ENCODE assay signal across 8 cellular contexts in genomic region chr20:10469599-10469998, GRCh38. TPM values are rescaled to one million over a fixed set of nuclear protein-coding genes. Genes with fewer than 3 reads are reported as not detected.
DNase-seq lines count a peak whose midpoint lies in the region; ATAC-seq and TF ChIP-seq lines count a peak whose summit lies in the region.

No MANE protein-coding gene starts in this region.

- TF ChIP-seq POLR2A in upper lobe of left lung (IDR thresholded peaks at IDR 0.05), result no peak

- H3K4me3 ChIP-seq in upper lobe of left lung, result no peak overlapping the region

- peak; percentile 33 to 65 (median 57) for TF ChIP-seq CTCF in upper lobe of left lung (IDR thresholded peaks at IDR 0.05)

- no peaks in the 10 kb centered on the region for H3K9me3 ChIP-seq in upper lobe of left lung

- H3K27me3 ChIP-seq in upper lobe of left lung, result no peaks in the 10 kb centered on the region

- H3K27ac ChIP-seq in upper lobe of left lung, result no peak overlapping the region

- DNase-seq in NCI-H2171 treated with DMSO at 0.1 percent for 48 hours (lab: John Stamatoyannopoulos, UW), result peak; percentile 9
- DNase-seq in NCI-H2171 (lab: John Stamatoyannopoulos, UW), result no peak
- DNase-seq in HuH-7.5 (ENCODE audit: low spot score), result peak; percentile 18
- peak; percentile 56 to 83 for DNase-seq in NOMO-1 (lab: John Stamatoyannopoulos, UW; ENCODE audit: unreplicated experiment in 2 of 2)
- DNase-seq in cerebellum (ENCODE audit: low spot score), result peak; percentile 8
- DNase-seq in left colon, result peak; percentile 50 to 56
- peak in 1 of 2 donors; percentile 53 for DNase-seq in upper lobe of left lung

- WGBS in upper lobe of left lung, 2 donors, result 41 to 42% methylated on average over 7 of the region's 7 CpGs

- H3K4me1 ChIP-seq in upper lobe of left lung, result peaks cover 8 to 15% (median 13%) of the 10 kb centered on the region in 4 donors

- ATAC-seq in left colon (peak; percentile 92), upper lobe of left lung (ENCODE audit: low FRiP score in 2 of 2) (peak; percentile 70 to 86), HG02571 (IDR thresholded peaks at IDR 0.05; ENCODE audit: unreplicated experiment) (no peak)

- TF ChIP-seq EP300 in upper lobe of left lung (IDR thresholded peaks at IDR 0.05), result no peak

- no peaks in the 10 kb centered on the region for H3K36me3 ChIP-seq in upper lobe of left lung

- intact Hi-C loops in left colon (cut with DNase I, micrococcal nuclease), result loop anchor here in 1 of 2 donors (5.0 kb wide), 1 partner anchor 203 kb away; the partner anchor contains the start of gene JAG1

RNA-seq across cellular contexts. Expression of gene SLX4IP, which starts 34.5 kb away (rescaled TPM):
- 11.4 TPM for total RNA-seq in cerebellum
- total RNA-seq in left colon, result 1 to 10 TPM; 6.4 to 7.7 TPM
- total RNA-seq in upper lobe of left lung, result 1 to 10 TPM; 3.2 to 6.0 (median 4.5) TPM

RNA-seq across cellular contexts. Expression of gene MKKS, which starts 35.6 kb away (rescaled TPM):
- 21.5 TPM for total RNA-seq in cerebellum
- total RNA-seq in left colon, result 10 to 100 TPM; 26.4 to 26.7 TPM
- 10 to 100 TPM in 4 of 6 donors, 1 to 10 TPM in 2; 3.1 to 19.3 (median 11.8) TPM for total RNA-seq in upper lobe of left lung
